Comparison of ENCODE assay signal across 19 cellular contexts in the genomic region with DNA sequence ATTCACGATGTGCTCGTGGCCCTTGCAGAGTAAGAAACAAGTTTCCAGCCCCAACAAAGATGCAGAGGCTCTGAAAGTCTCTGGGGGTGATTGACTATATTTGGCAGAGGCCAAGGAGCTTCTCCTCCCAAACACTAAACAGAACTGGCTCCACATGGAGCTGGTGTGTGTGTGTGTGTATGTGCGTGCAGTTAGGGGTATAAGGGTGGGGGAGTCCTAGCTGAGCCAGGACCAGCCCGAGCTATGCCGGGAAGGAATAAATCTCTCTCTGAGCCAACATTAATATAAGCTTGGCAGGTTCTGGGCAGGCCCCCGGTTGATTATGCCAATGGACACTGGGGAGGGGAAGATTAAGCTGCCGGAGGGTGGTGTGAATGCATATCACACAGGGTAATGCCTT.
DNase-seq lines count a peak whose midpoint lies in the region; ATAC-seq and TF ChIP-seq lines count a peak whose summit lies in the region.
"Had no signal": no experiment of that assay in that cellular context is flagged by ENCODE, and none has a peak within 500 bp of the region (broad histone marks: within the 10 kb centered on the region; RNA-seq: fewer than 3 reads in every experiment).

No MANE protein-coding gene starts in this region.

- no peaks in the 10 kb centered on the region for H3K9me3 Mint-ChIP-seq in nephron

- no peaks in the 10 kb centered on the region for H3K36me3 Mint-ChIP-seq in nephron (ENCODE audit: low read depth)

- peak overlapping the region in 1 of 3 experiments; percentile 22 for H3K4me3 Mint-ChIP-seq in nephron
- H3K4me3 Mint-ChIP-seq: CD4-positive, alpha-beta memory T cell had no signal

- H3K4me1 ChIP-seq in esophagus muscularis mucosa (peaks cover 4 to 35% (median 26%) of the 10 kb centered on the region in 4 donors), thoracic aorta (ENCODE audit: control insufficient read depth in 1 of 2, low read depth in 2 of 2) (peaks cover 0 to 38% of the 10 kb centered on the region in 2 donors)
- H3K4me1 ChIP-seq: A549, BLaER1 had no signal

- H3K27me3 ChIP-seq in MG63 = peaks cover 2% of the 10 kb centered on the region; the same call in 1 of the 2 replicates
- no peaks in the 10 kb centered on the region for H3K27me3 ChIP-seq in esophagus muscularis mucosa
- no peaks in the 10 kb centered on the region for H3K27me3 ChIP-seq in thoracic aorta (replicated peaks; ENCODE audit: insufficient read depth)
- H3K27me3 ChIP-seq: BLaER1 had no signal

- peak; percentile 64 for ATAC-seq in thoracic aorta (ENCODE audit: insufficient number of reproducible peaks, low FRiP score, low read depth)
- no peak for ATAC-seq in GM19351 (IDR thresholded peaks at IDR 0.05; ENCODE audit: unreplicated experiment)
- ATAC-seq in HG02759 (IDR thresholded peaks at IDR 0.05; ENCODE audit: unreplicated experiment) = no peak
- ATAC-seq: A549, GM12878 had no signal

- TF ChIP-seq EP300 in esophagus muscularis mucosa (IDR thresholded peaks at IDR 0.05) = peak; percentile 34

- DNase-seq in MG63 (peak; percentile 59), esophagus muscularis mucosa (ENCODE audit: extremely low spot score) (no peak), thoracic aorta (ENCODE audit: low spot score) (peak; percentile 38), cardiac septum (ENCODE audit: low spot score) (no peak), kidney glomerular epithelial cell (lab: John Stamatoyannopoulos, UW) (no peak)
- DNase-seq: CD4-positive, alpha-beta memory T cell; DMS153; GF-D8; NCI-H1417 treated with DMSO at 0.1 percent for 48 hours; NCI-H187 treated with DMSO at 0.1 percent for 48 hours; OCI-M1 had no signal

- H3K4me3 ChIP-seq in MG63 (no peak overlapping the region), esophagus muscularis mucosa (peak overlapping the region in 1 of 4 donors; percentile 4), thoracic aorta (peak overlapping the region; percentile 0)
- H3K4me3 ChIP-seq: A549, BLaER1, GM12878, SK-N-MC had no signal

- peaks cover 16% of the 10 kb centered on the region for H3K4me1 Mint-ChIP-seq in nephron
- H3K4me1 Mint-ChIP-seq: CD4-positive, alpha-beta memory T cell had no signal

- H3K27ac Mint-ChIP-seq in nephron = peak overlapping the region; percentile 30 to 82 (median 41)
- H3K27ac Mint-ChIP-seq: CD4-positive, alpha-beta memory T cell had no signal

- intact Hi-C loops in esophagus muscularis mucosa (cut with DNase I) = loop anchor here (10.0 kb wide), 1 partner anchor 113 kb away; no protein-coding TSS in a partner anchor
- intact Hi-C loops in cardiac septum (cut with DNase I) = no loop called here

- H3K9me3 ChIP-seq in MG63 = no peaks in the 10 kb centered on the region
- no peaks in the 10 kb centered on the region for H3K9me3 ChIP-seq in esophagus muscularis mucosa
- H3K9me3 ChIP-seq in thoracic aorta = no peaks in the 10 kb centered on the region
- H3K9me3 ChIP-seq: A549, BLaER1 had no signal

- H3K27ac ChIP-seq in esophagus muscularis mucosa (replicated peaks in 1 of 4) (peak overlapping the region; percentile 62 to 81 (median 67)), thoracic aorta (peak overlapping the region; percentile 27 to 63)
- H3K27ac ChIP-seq: A549, BLaER1, HL-60, SK-N-MC had no signal

- TF ChIP-seq CTCF in esophagus muscularis mucosa (IDR thresholded peaks at IDR 0.05) (no peak), nephron (IDR thresholded peaks at IDR 0.05; ENCODE audit: unreplicated experiment in 3 of 3) (no peak), thoracic aorta (IDR thresholded peaks at IDR 0.05) (no peak)

- no peak for TF ChIP-seq POLR2A in esophagus muscularis mucosa (IDR thresholded peaks at IDR 0.05; ENCODE audit: low read depth)

- peaks cover 39% of the 10 kb centered on the region for H3K27me3 Mint-ChIP-seq in nephron (ENCODE audit: low read depth)

- WGBS in esophagus muscularis mucosa = 51% methylated on average over 7 of the region's 7 CpGs

- H3K36me3 ChIP-seq in MG63 = no peaks in the 10 kb centered on the region
- H3K36me3 ChIP-seq in esophagus muscularis mucosa = no peaks in the 10 kb centered on the region
- H3K36me3 ChIP-seq in thoracic aorta = no peaks in the 10 kb centered on the region
- H3K36me3 ChIP-seq: BLaER1 had no signal

Comparison
In these comparisons a context has a peak if more than half of its experiments do, and no peak if none do; other contexts are left out.
1. DNase-seq: peak in MG63 (single experiment) and thoracic aorta (single experiment); none in esophagus muscularis mucosa (single experiment), cardiac septum (single experiment) and kidney glomerular epithelial cell (single experiment).